Comparison of ENCODE assay signal across 21 cellular contexts in genomic region chr15:59124261-59124660, GRCh38. TPM values are rescaled to one million over a fixed set of nuclear protein-coding genes. Genes with fewer than 3 reads are reported as not detected.
"Had no signal": no experiment of that assay in that cellular context is flagged by ENCODE, and none has a peak within 500 bp of the region (broad histone marks: within the 10 kb centered on the region; RNA-seq: fewer than 3 reads in every experiment).

No MANE protein-coding gene starts in this region.

- H3K9me3 ChIP-seq: esophagus squamous epithelium, prostate gland, stomach, upper lobe of left lung had no signal

- H3K9me3 Mint-ChIP-seq: activated T-cell treated with anti-CD3 and anti-CD28 coated beads, Interleukin-2, amount 50 U/mL, for 4 hours; immature natural killer cell had no signal

- ATAC-seq: activated T-cell treated with anti-CD3 and anti-CD28 coated beads, Interleukin-2, amount 50 U/mL, for 4 hours; left ventricle myocardium superior; naive thymus-derived CD4-positive, alpha-beta T cell; right cardiac atrium had no signal

- H3K4me3 Mint-ChIP-seq: activated CD4-positive, alpha-beta T cell treated with anti-CD3 and anti-CD28 coated beads, Interleukin-2, amount 10 ng/mL, durations not matched to agents 24 days and 14 days; activated T-cell treated with anti-CD3 and anti-CD28 coated beads, Interleukin-2, amount 50 U/mL, for 4 hours; immature natural killer cell; naive thymus-derived CD4-positive, alpha-beta T cell; neural progenitor cell; T-helper 1 cell treated with Interleukin-12 subunit alpha and Interleukin-12 subunit beta and Interleukin-4 antibody, amounts not matched to agents 30 μg/mL and 1 μg/mL, for 36 hours had no signal

- H3K27me3 Mint-ChIP-seq: activated CD4-positive, alpha-beta T cell treated with anti-CD3 and anti-CD28 coated beads, Interleukin-2, amount 10 ng/mL, durations not matched to agents 24 days and 14 days; naive thymus-derived CD4-positive, alpha-beta T cell had no signal

- H3K27ac Mint-ChIP-seq: activated CD4-positive, alpha-beta T cell treated with anti-CD3 and anti-CD28 coated beads, Interleukin-2, amount 10 ng/mL, durations not matched to agents 24 days and 14 days; immature natural killer cell; neural progenitor cell; T-helper 1 cell treated with Interleukin-12 subunit alpha and Interleukin-12 subunit beta and Interleukin-4 antibody, amounts not matched to agents 30 μg/mL and 1 μg/mL, for 36 hours had no signal

- H3K4me1 ChIP-seq: esophagus squamous epithelium, neural progenitor cell, prostate gland, stomach, upper lobe of left lung had no signal

- H3K4me3 ChIP-seq: esophagus squamous epithelium, neural progenitor cell, prostate gland, skin epidermis, stomach, upper lobe of left lung had no signal

- DNase-seq: activated CD4-positive, alpha-beta T cell treated with anti-CD3 and anti-CD28 coated beads, Interleukin-2, amount 10 ng/mL, durations not matched to agents 24 days and 14 days; activated CD8-positive, alpha-beta memory T cell treated with anti-CD3 and anti-CD28 coated beads, Interleukin-2, amount 50 U/mL, for 4 hours; activated effector memory CD4-positive, alpha-beta T cell treated with anti-CD3 and anti-CD28 coated beads, Interleukin-2, amount 50 U/mL, for 16 hours; activated naive CD4-positive, alpha-beta T cell treated with anti-CD3 and anti-CD28 coated beads, Interleukin-2, amount 50 U/mL, for 16 hours; activated T-cell treated with anti-CD3 and anti-CD28 coated beads, Interleukin-2, amount 50 U/mL, for 4 hours; aorta; cortex of kidney; esophagus squamous epithelium; immature natural killer cell; kidney glomerular epithelial cell; left ventricle myocardium superior; naive thymus-derived CD4-positive, alpha-beta T cell; right cardiac atrium; stimulated activated CD4-positive, alpha-beta T cell treated with anti-CD3 and anti-CD28 coated beads, Interleukin-15, amount 100 ng/mL, for 24 hours; stimulated activated CD4-positive, alpha-beta T cell treated with anti-CD3 and anti-CD28 coated beads, Interleukin-2, amount 100 ng/mL, for 48 hours; stomach; upper lobe of left lung had no signal

- H3K27ac ChIP-seq: esophagus squamous epithelium, neural progenitor cell, prostate gland, skin epidermis, stomach, upper lobe of left lung had no signal

- H3K27me3 ChIP-seq: esophagus squamous epithelium, neural progenitor cell, stomach, upper lobe of left lung had no signal

- H3K36me3 ChIP-seq: esophagus squamous epithelium, prostate gland, upper lobe of left lung had no signal

- H3K4me1 Mint-ChIP-seq: immature natural killer cell, neural progenitor cell had no signal

RNA-seq across cellular contexts. Expression of gene CCNB2, which starts 19.3 kb away (rescaled TPM):
- polyA plus RNA-seq: naive thymus-derived CD4-positive, alpha-beta T cell had no signal
